8 cellular contexts compared by ENCODE assay signal in genomic region chr1:32351077-32351858, GRCh38. TPM values are rescaled to one million over a fixed set of nuclear protein-coding genes. Genes with fewer than 3 reads are reported as not detected.
A peak's percentile ranks its signal among the peaks of the same experiment; 100 is the strongest.
DNase-seq lines count a peak whose midpoint lies in the region; ATAC-seq lines count a peak whose summit lies in the region.

No MANE protein-coding gene starts in this region.

- H3K4me1 ChIP-seq in esophagus (ENCODE audit: control insufficient read depth in 2 of 2, insufficient read depth in 2 of 2, low read length in 1 of 2), result peaks cover 4 to 5% of the 10 kb centered on the region in 2 donors
- peaks cover 21% of the 10 kb centered on the region for H3K4me1 ChIP-seq in mucosa of stomach (ENCODE audit: control insufficient read depth, insufficient read depth, low read length)

- H3K27ac ChIP-seq in esophagus (ENCODE audit: low read depth in 2 of 2, low read length in 1 of 2), result peak overlapping the region; percentile 80 to 85

- H3K9me3 ChIP-seq in esophagus (ENCODE audit: control insufficient read depth in 2 of 2, insufficient read depth in 1 of 2, low read depth in 1 of 2, low read length in 1 of 2) (no peaks in the 10 kb centered on the region), mucosa of stomach (ENCODE audit: control insufficient read depth, low read length) (no peaks in the 10 kb centered on the region)

- H3K4me3 ChIP-seq in esophagus (ENCODE audit: low read depth in 1 of 2, low read length in 2 of 2) (peak overlapping the region; percentile 59 to 65), mucosa of stomach (ENCODE audit: low read length) (peak overlapping the region; percentile 23)

- H3K9ac ChIP-seq in mucosa of stomach (ENCODE audit: low read length), result peak overlapping the region; percentile 79

- no peaks in the 10 kb centered on the region for H3K9me3 Mint-ChIP-seq in IgD-negative memory B cell

- H3K4me3 Mint-ChIP-seq in IgD-negative memory B cell, result peak overlapping the region; percentile 85 to 93 (median 86)

- ATAC-seq in GM21526 (IDR thresholded peaks at IDR 0.05; ENCODE audit: low FRiP score, unreplicated experiment), result peak; percentile 65

- H3K36me3 Mint-ChIP-seq in IgD-negative memory B cell, result peaks cover 6% of the 10 kb centered on the region

- no peaks in the 10 kb centered on the region for H3K27me3 Mint-ChIP-seq in IgD-negative memory B cell

- H3K4me1 Mint-ChIP-seq in IgD-negative memory B cell, result peaks cover 12 to 28% (median 15%) of the 10 kb centered on the region in 3 donors

- no peaks in the 10 kb centered on the region for H3K36me3 ChIP-seq in esophagus (ENCODE audit: control insufficient read depth in 2 of 2, insufficient read depth in 2 of 2, low read length in 1 of 2)
- H3K36me3 ChIP-seq in mucosa of stomach (ENCODE audit: control insufficient read depth, insufficient read depth, low read length), result no peaks in the 10 kb centered on the region

- DNase-seq in DMS153 (lab: John Stamatoyannopoulos, UW), result peak; percentile 96
- peak; percentile 96 for DNase-seq in OCI-M1 (lab: John Stamatoyannopoulos, UW)
- DNase-seq in activated T-cell treated with anti-CD3 and anti-CD28 coated beads for 48 hours (ENCODE audit: low read depth), result peak; percentile 86
- peak; percentile 91 for DNase-seq in stimulated activated CD8-positive, alpha-beta memory T cell treated with anti-CD3 and anti-CD28 coated beads, Interleukin-4, amount 100 ng/mL, for 48 hours

- H3K27me3 ChIP-seq in esophagus (ENCODE audit: control insufficient read depth in 1 of 2, insufficient read depth in 2 of 2, low read length in 2 of 2) (no peaks in the 10 kb centered on the region), mucosa of stomach (ENCODE audit: control insufficient read depth, insufficient read depth, low read length) (no peaks in the 10 kb centered on the region)

- H3K27ac Mint-ChIP-seq in IgD-negative memory B cell, result peak overlapping the region; percentile 90 to 94 (median 92)

- 2% methylated on average over 69 to 75 of the region's 75 CpGs for WGBS in esophagus, 2 donors

RNA-seq across cellular contexts. Expression of gene FAM229A, which starts 11.0 kb away (rescaled TPM):
- 1.7 TPM for polyA plus RNA-seq in IgD-negative memory B cell
- polyA plus RNA-seq in esophagus, result 1 to 10 TPM; 2.9 to 5.9 TPM

RNA-seq across cellular contexts. Expression of gene TSSK3, which starts 11.1 kb away (rescaled TPM):
- polyA plus RNA-seq in IgD-negative memory B cell (not detected), esophagus (under 1 TPM; 0.15 to 0.53 TPM)

RNA-seq across cellular contexts. Expression of gene MARCKSL1, which starts 15.2 kb away (rescaled TPM):
- polyA plus RNA-seq in IgD-negative memory B cell (219 TPM), esophagus (1 to 10 TPM; 3.6 to 6.0 TPM)

RNA-seq across cellular contexts. Expression of gene BSDC1, which starts 43.0 kb away (rescaled TPM):
- polyA plus RNA-seq in IgD-negative memory B cell, result 41.0 TPM
- 10 to 100 TPM; 24.1 to 26.9 TPM for polyA plus RNA-seq in esophagus

RNA-seq across cellular contexts. Expression of gene HDAC1, which starts 59.4 kb away (rescaled TPM):
- polyA plus RNA-seq in IgD-negative memory B cell, result 183 TPM
- polyA plus RNA-seq in esophagus, result 10 to 100 TPM; 43.8 to 90.3 TPM

Comparison
In these comparisons a context has a peak if more than half of its experiments do, and no peak if none do; other contexts are left out.
1. Peak in every context shown above with its lines: DNase-seq, ATAC-seq, H3K4me3 ChIP-seq and H3K27ac ChIP-seq.
2. RNA of gene MARCKSL1, which starts 15.2 kb away (polyA plus RNA-seq): 219 TPM in IgD-negative memory B cell (single experiment); 3.6 to 6.0 TPM in esophagus; every median in the first group is over 10 times any median in the second.